In the genomic region with DNA sequence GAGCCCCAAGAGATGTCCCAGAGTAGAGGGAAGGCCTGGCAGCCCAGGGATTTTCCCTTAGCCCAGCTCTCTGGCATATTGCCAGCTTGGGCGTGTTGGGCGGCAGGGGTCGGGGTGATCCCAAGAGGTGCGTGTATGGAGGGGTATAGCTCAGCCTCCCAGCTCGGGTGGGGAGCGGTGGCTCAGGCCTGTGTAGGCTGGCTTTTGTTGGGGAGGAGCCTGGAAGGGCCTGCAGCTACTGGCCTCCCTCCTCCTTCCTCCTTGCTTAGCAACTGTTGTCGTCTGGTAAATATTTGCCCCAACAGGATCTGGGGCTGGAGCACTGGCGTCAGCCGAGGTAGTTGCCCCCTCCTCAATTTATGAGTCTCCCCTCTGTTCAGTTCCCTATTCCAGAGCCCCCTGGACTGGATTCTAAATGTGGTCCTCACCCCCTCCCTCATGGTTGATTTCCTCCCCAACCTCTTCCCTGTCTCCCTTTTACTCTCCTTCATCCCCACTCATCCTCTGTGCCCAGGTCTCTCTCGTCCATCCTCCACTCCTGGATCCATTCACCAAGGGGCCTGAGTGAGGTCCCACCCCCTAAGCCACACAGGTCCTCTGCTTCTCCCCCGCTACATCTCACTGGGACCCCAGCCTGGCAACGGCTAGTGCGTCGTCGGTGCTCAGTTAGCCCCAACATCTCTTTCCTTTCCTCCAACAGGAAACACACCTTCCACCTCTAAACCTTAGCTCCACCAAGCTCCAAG, we compare ENCODE assay signal across 9 cellular contexts. TPM values are rescaled to one million over a fixed set of nuclear protein-coding genes. Genes with fewer than 3 reads are reported as not detected.
DNase-seq lines count a peak whose midpoint lies in the region; ATAC-seq, FAIRE-seq and TF ChIP-seq lines count a peak whose summit lies in the region.
"Had no signal": no experiment of that assay in that cellular context is flagged by ENCODE, and none has a peak within 500 bp of the region (broad histone marks: within the 10 kb centered on the region; RNA-seq: fewer than 3 reads in every experiment).

No MANE protein-coding gene starts in this region.

- DNase-seq in A673 (ENCODE audit: low spot score) (peak; percentile 73), GM04504 (ENCODE audit: low read depth) (peak; percentile 84), PC-9 (peak; percentile 70 to 85), iPS-NIHi7 (ENCODE audit: extremely low spot score) (peak; percentile 53), GM12891 (ENCODE audit: insufficient read length, low spot score) (no peak)
- peak; percentile 64 for DNase-seq in stimulated activated CD8-positive, alpha-beta memory T cell treated with anti-CD3 and anti-CD28 coated beads, Interleukin-4, amount 100 ng/mL, for 48 hours

- H4K20me1 ChIP-seq in PC-9 (ENCODE audit: insufficient read depth): no peaks in the 10 kb centered on the region

- H3K79me2 ChIP-seq in PC-9 (ENCODE audit: low read depth): no peaks in the 10 kb centered on the region

- H3K9me3 ChIP-seq in A673 (ENCODE audit: low read depth, low read length, poor library complexity, severe bottlenecking) (no peaks in the 10 kb centered on the region), PC-9 (ENCODE audit: insufficient read depth, low read depth) (no peaks in the 10 kb centered on the region)

- H3K9me3 Mint-ChIP-seq in brain: no peaks in the 10 kb centered on the region

- no peaks in the 10 kb centered on the region for H3K36me3 Mint-ChIP-seq in brain

- ATAC-seq in GM19351 (IDR thresholded peaks at IDR 0.05; ENCODE audit: unreplicated experiment): no peak

- H3K4me1 ChIP-seq in A673 (ENCODE audit: insufficient read depth, low read length, poor library complexity, severe bottlenecking) (peaks cover 58% of the 10 kb centered on the region), PC-9 (replicated peaks; ENCODE audit: insufficient read depth) (peaks cover 95% of the 10 kb centered on the region)

- BruUV-seq in A673 (replicated peaks; lab: Mats Ljungman, UMichigan) (no TSS peak), PC-9 (replicated peaks; lab: Mats Ljungman, UMichigan) (no TSS peak)

- TF ChIP-seq POLR2A in GM12891 (IDR thresholded peaks at IDR 0.05; ENCODE audit: low read depth, low read length): no peak

- no peak for TF ChIP-seq CTCF in A673 (conservative IDR thresholded peaks at IDR 0.05; ENCODE audit: low read depth, low read length)
- no peak for TF ChIP-seq CTCF in PC-9 (conservative IDR thresholded peaks at IDR 0.05)
- TF ChIP-seq CTCF in brain (conservative IDR thresholded peaks at IDR 0.05): no peak

- CTCF ChIA-PET in A673 (lab: Charles Lee): interaction anchor here (0.6 to 1.0 kb wide), 2 partner anchors 26 to 796 kb away, joined by 3 to 4 read pairs; no protein-coding TSS in a partner anchor
- CTCF ChIA-PET in PC-9 (lab: Charles Lee): interaction anchor here (0.6 kb wide), 1 partner anchor 25 kb away, joined by 3 read pairs; no protein-coding TSS in a partner anchor

- no peak for FAIRE-seq in GM12891 (lab: Jason Lieb, UNC)

- H3K4me1 Mint-ChIP-seq in brain: peaks cover 91% of the 10 kb centered on the region

- H3K4me2 ChIP-seq in PC-9: peak overlapping the region; percentile 99

- peaks cover 9% of the 10 kb centered on the region for H3K27me3 Mint-ChIP-seq in brain

- H3K4me3 ChIP-seq in A673 (ENCODE audit: low read depth, low read length, poor library complexity, severe bottlenecking) (no peak overlapping the region), PC-9 (no peak overlapping the region)

- H3K27ac ChIP-seq in A673 (ENCODE audit: low read depth, low read length, poor library complexity, severe bottlenecking): peak overlapping the region; percentile 97
- H3K27ac ChIP-seq in PC-9: no peak overlapping the region

- intact Hi-C loops in A673 (cut with micrococcal nuclease; ENCODE audit: unreplicated experiment) (no loop called here), PC-9 (cut with micrococcal nuclease; ENCODE audit: unreplicated experiment) (no loop called here)

- peak overlapping the region; percentile 84 to 99 (median 96) for H3K27ac Mint-ChIP-seq in brain

- H3K4me3 Mint-ChIP-seq in brain: peak overlapping the region; percentile 49 to 81 (median 77)

- no peaks in the 10 kb centered on the region for H3K9me2 ChIP-seq in PC-9 (ENCODE audit: insufficient read depth)

- H3K36me3 ChIP-seq in A673 (ENCODE audit: insufficient read depth, low read length, poor library complexity, severe bottlenecking): no peaks in the 10 kb centered on the region
- H3K36me3 ChIP-seq in PC-9 (ENCODE audit: low read depth): no peaks in the 10 kb centered on the region

- no peak overlapping the region for H2AFZ ChIP-seq in PC-9

- H3F3A ChIP-seq in PC-9 (ENCODE audit: insufficient read depth, low read depth): peaks cover 50% of the 10 kb centered on the region

- POLR2A ChIA-PET in A673 (lab: Charles Lee; ENCODE audit: low non-redundant PET) (interaction anchor here (0.6 kb wide), 1 partner anchor 658 kb away, joined by 9 read pairs; no protein-coding TSS in a partner anchor), PC-9 (lab: Charles Lee; ENCODE audit: unreplicated experiment) (interaction anchor here (0.6 to 2.8 kb wide), 5 partner anchors 10 to 90 kb away, joined by 4 to 18 read pairs (median 11); a partner anchor contains a TSS)

- H3K27me3 ChIP-seq in A673 (replicated peaks; ENCODE audit: insufficient read depth, low read depth, low read length, poor library complexity) (no peaks in the 10 kb centered on the region), PC-9 (ENCODE audit: insufficient read depth, low read depth) (no peaks in the 10 kb centered on the region)

TF ChIP-seq in GM12891, 5 proteins besides CTCF, POLR2A, EP300 and RAD21:
- TF ChIP-seq TAF1 (IDR thresholded peaks at IDR 0.05; ENCODE audit: low read depth, low read length) (no peak), PAX5 (IDR thresholded peaks at IDR 0.05; ENCODE audit: insufficient read depth, low read length, severe bottlenecking) (no peak), POLR2AphosphoS5 (IDR thresholded peaks at IDR 0.05; ENCODE audit: low read depth, low read length) (no peak), SPI1 (IDR thresholded peaks at IDR 0.05; ENCODE audit: low read depth, low read length) (no peak), POU2F2 (IDR thresholded peaks at IDR 0.05; ENCODE audit: low read depth, low read length) (no peak)
TF ChIP-seq in GM12891: peak in this region for 0.

RNA-seq across cellular contexts. Expression of a gene that starts 10.3 kb away (rescaled TPM):
- total RNA-seq in A673 (2021) (204 and 225 TPM in 2 replicates), PC-9 (2021) (569 and 580 TPM in 2 replicates)
- polyA plus RNA-seq in brain (ENCODE audit: insufficient read depth, low read depth, low replicate concordance): 55.1 TPM
- polyA plus RNA-seq in GM12891 (2012; ENCODE audit: low read depth, missing spikeins): 70.7 TPM

RNA-seq across cellular contexts. Expression of a gene that starts 22.0 kb away (rescaled TPM):
- total RNA-seq in A673 (2021) (90.0 and 92.5 TPM in 2 replicates), PC-9 (2021) (6.6 and 7.2 TPM in 2 replicates)
- 91.7 TPM for polyA plus RNA-seq in brain (ENCODE audit: insufficient read depth, low read depth, low replicate concordance)
- polyA plus RNA-seq in GM12891 (2012; ENCODE audit: low read depth, missing spikeins): 0.56 TPM
- total RNA-seq: mononuclear cell had no signal

RNA-seq across cellular contexts. Expression of a gene that starts 43.3 kb away (rescaled TPM):
- total RNA-seq in A673 (2021) (0.47 and 0.66 TPM in 2 replicates), PC-9 (2021) (129 and 194 TPM in 2 replicates)
- polyA plus RNA-seq in brain (ENCODE audit: insufficient read depth, low read depth, low replicate concordance): 113 TPM
- 0.09 TPM for polyA plus RNA-seq in GM12891 (2012; ENCODE audit: low read depth, missing spikeins)

RNA-seq across cellular contexts. Expression of a gene that starts 49.1 kb away (rescaled TPM):
- total RNA-seq in A673 (2021) (0.77 and 0.92 TPM in 2 replicates), PC-9 (2021) (16.2 and 19.1 TPM in 2 replicates)
- polyA plus RNA-seq in brain (ENCODE audit: insufficient read depth, low read depth, low replicate concordance): 6.6 TPM
- 26.3 TPM for polyA plus RNA-seq in GM12891 (2012; ENCODE audit: low read depth, missing spikeins)

RNA-seq across cellular contexts. Expression of a gene that starts 49.7 kb away (rescaled TPM):
- total RNA-seq in A673 (2021): 52.0 and 63.6 TPM in 2 replicates
- total RNA-seq in PC-9 (2021): 76.8 and 117 TPM in 2 replicates
- 126 TPM for polyA plus RNA-seq in brain (ENCODE audit: insufficient read depth, low read depth, low replicate concordance)
- 81.3 TPM for polyA plus RNA-seq in GM12891 (2012; ENCODE audit: low read depth, missing spikeins)

Comparison
In these comparisons a context has a peak if more than half of its experiments do, and no peak if none do; other contexts are left out.
1. RNA of a gene that starts 22.0 kb away (total RNA-seq): 90.0 to 92.5 TPM in A673; 6.6 to 7.2 TPM in PC-9; every median in the first group is over 10 times any median in the second.
2. RNA of a gene that starts 43.3 kb away (total RNA-seq): 129 to 194 TPM in PC-9; 0.47 to 0.66 TPM in A673; every median in the first group is over 10 times any median in the second.